ENCODE assay signal across 8 cellular contexts in genomic region chr5:143004361-143004802, GRCh38.
A peak's percentile ranks its signal among the peaks of the same experiment; 100 is the strongest.
DNase-seq lines count a peak whose midpoint lies in the region; ATAC-seq and TF ChIP-seq lines count a peak whose summit lies in the region.
"Had no signal": no experiment of that assay in that cellular context is flagged by ENCODE, and none has a peak within 500 bp of the region (broad histone marks: within the 10 kb centered on the region; RNA-seq: fewer than 3 reads in every experiment).

No MANE protein-coding gene starts in this region.

- no peaks in the 10 kb centered on the region for H3K9me3 ChIP-seq in naive thymus-derived CD4-positive, alpha-beta T cell (ENCODE audit: control insufficient read depth in 2 of 3, low read length in 3 of 3)
- H3K9me3 ChIP-seq in adrenal gland (replicated peaks in 1 of 3): no peaks in the 10 kb centered on the region
- no peaks in the 10 kb centered on the region for H3K9me3 ChIP-seq in colonic mucosa

- H3K36me3 ChIP-seq in naive thymus-derived CD4-positive, alpha-beta T cell (ENCODE audit: control insufficient read depth in 2 of 3, insufficient read depth in 3 of 3, low read length in 3 of 3): no peaks in the 10 kb centered on the region
- H3K36me3 ChIP-seq in adrenal gland (replicated peaks in 1 of 2): no peaks in the 10 kb centered on the region
- H3K36me3 ChIP-seq in colonic mucosa: no peaks in the 10 kb centered on the region

- CTCF ChIA-PET in naive thymus-derived CD4-positive, alpha-beta T cell (lab: Charles Lee): interaction anchor here (2.1 to 2.5 kb wide), 2 partner anchors 400 to 1186 kb away, joined by 6 to 11 read pairs; partner anchors contain the start of gene NR3C1

- no peak overlapping the region for H3K27ac ChIP-seq in naive thymus-derived CD4-positive, alpha-beta T cell (ENCODE audit: low read depth, low read length)
- H3K27ac ChIP-seq in adrenal gland (no peak overlapping the region), colonic mucosa (no peak overlapping the region)

- 53 to 79% (median 57%) methylated on average over 3 of the region's 3 CpGs for WGBS in adrenal gland, 4 donors

- no peak overlapping the region for H3K4me3 ChIP-seq in naive thymus-derived CD4-positive, alpha-beta T cell (ENCODE audit: low read length)
- H3K4me3 ChIP-seq in adrenal gland (no peak overlapping the region), colonic mucosa (no peak overlapping the region)

- peaks cover 0 to 8% (median 0%) of the 10 kb centered on the region in 11 donors for H3K9me3 Mint-ChIP-seq in naive thymus-derived CD4-positive, alpha-beta T cell

- peaks cover 0 to 34% (median 8%) of the 10 kb centered on the region in 5 donors for H3K36me3 Mint-ChIP-seq in naive thymus-derived CD4-positive, alpha-beta T cell

- no peak for TF ChIP-seq POLR2A in adrenal gland (IDR thresholded peaks at IDR 0.05)

- no peak overlapping the region for H3K9ac ChIP-seq in colonic mucosa (ENCODE audit: low read depth in 2 of 2, low read length in 2 of 2)

- peak overlapping the region in 3 of 10 donors; percentile 3 to 62 (median 17) for H3K4me3 Mint-ChIP-seq in naive thymus-derived CD4-positive, alpha-beta T cell

- TF ChIP-seq CTCF in adrenal gland (IDR thresholded peaks at IDR 0.05) (no peak), colonic mucosa (IDR thresholded peaks at IDR 0.05) (no peak)

- H3K27me3 Mint-ChIP-seq in naive thymus-derived CD4-positive, alpha-beta T cell: no peaks in the 10 kb centered on the region

- POLR2A ChIA-PET in naive thymus-derived CD4-positive, alpha-beta T cell (lab: Charles Lee): interaction anchor here (3.7 kb wide), 1 partner anchor 400 kb away, joined by 32 read pairs; the partner anchor contains the start of gene NR3C1

- intact Hi-C loops in naive thymus-derived CD4-positive, alpha-beta T cell (cut with micrococcal nuclease): loop anchor here (5.0 to 10.0 kb wide), 7 partner anchors 230 to 1400 kb away; partner anchors contain the start of genes ARHGAP26 (in 2 of the 2), GNPDA1 (in 1 of the 2), HDAC3 (in 1 of the 2) and RELL2 (in 1 of the 2)
- intact Hi-C loops in adrenal gland (cut with DNase I) (loop anchor here (10.0 kb wide), 2 partner anchors 400 to 820 kb away; partner anchors contain the start of gene NR3C1 (in 1 of the 2)), colonic mucosa (cut with DNase I) (no loop called here)

- peak overlapping the region in 7 of 9 donors; percentile 4 to 98 (median 45) for H3K27ac Mint-ChIP-seq in naive thymus-derived CD4-positive, alpha-beta T cell

- H3K4me1 Mint-ChIP-seq in naive thymus-derived CD4-positive, alpha-beta T cell: peaks cover 44 to 93% (median 66%) of the 10 kb centered on the region in 7 donors

- peaks cover 35 to 68% of the 10 kb centered on the region in 2 donors for H3K4me1 ChIP-seq in naive thymus-derived CD4-positive, alpha-beta T cell (ENCODE audit: control insufficient read depth in 2 of 2, insufficient read depth in 2 of 2, low read length in 2 of 2)
- H3K4me1 ChIP-seq in adrenal gland (replicated peaks in 1 of 2) (peaks cover 6 to 42% of the 10 kb centered on the region in 2 donors), colonic mucosa (no peaks in the 10 kb centered on the region)

- ATAC-seq in GM18873 (IDR thresholded peaks at IDR 0.05; ENCODE audit: low FRiP score, unreplicated experiment): peak; percentile 32
- peak; percentile 28 for ATAC-seq in HG02588 (IDR thresholded peaks at IDR 0.05; ENCODE audit: unreplicated experiment)
- no peak for ATAC-seq in naive thymus-derived CD4-positive, alpha-beta T cell

- H3K27me3 ChIP-seq in naive thymus-derived CD4-positive, alpha-beta T cell (ENCODE audit: control insufficient read depth in 2 of 2, insufficient read depth in 2 of 2, low read length in 2 of 2): no peaks in the 10 kb centered on the region
- H3K27me3 ChIP-seq in adrenal gland (no peaks in the 10 kb centered on the region), colonic mucosa (no peaks in the 10 kb centered on the region)

- DNase-seq in NCI-H82 treated with DMSO at 0.1 percent for 48 hours (lab: John Stamatoyannopoulos, UW; ENCODE audit: unreplicated experiment): peak; percentile 27
- DNase-seq in naive thymus-derived CD4-positive, alpha-beta T cell: no peak
- DNase-seq in adrenal gland: no peak
- DNase-seq in dermis blood vessel endothelial cell: no peak
- no peak for DNase-seq in colonic mucosa
- DNase-seq: RPMI8226 had no signal
